ENCODE assay signal across 14 cellular contexts in genomic region chr21:45299864-45300785, GRCh38. TPM values are rescaled to one million over a fixed set of nuclear protein-coding genes. Genes with fewer than 3 reads are reported as not detected.
DNase-seq lines count a peak whose midpoint lies in the region; ATAC-seq and TF ChIP-seq lines count a peak whose summit lies in the region.
"Had no signal": no experiment of that assay in that cellular context is flagged by ENCODE, and none has a peak within 500 bp of the region (broad histone marks: within the 10 kb centered on the region; RNA-seq: fewer than 3 reads in every experiment).

No MANE protein-coding gene starts in this region.

- in situ Hi-C loops in KBM-7 (cut with MboI; ENCODE audit: low pct_unique_long_range_greater_than_20kb, low sequenced_read_pairs), result no loop called here

- H3K4me3 ChIP-seq in coronary artery (peak overlapping the region; percentile 57), mesodermal cell (ENCODE audit: extremely low read depth, insufficient read depth, low read length, poor library complexity, severe bottlenecking) (no peak overlapping the region), thoracic aorta (peak overlapping the region; percentile 31)
- H3K4me3 ChIP-seq: SK-N-MC had no signal

- DNase-seq in activated effector memory CD4-positive, alpha-beta T cell treated with anti-CD3 and anti-CD28 coated beads, Interleukin-2, amount 50 U/mL, for 16 hours, result peak; percentile 25
- DNase-seq in activated effector memory CD4-positive, alpha-beta T cell treated with Interleukin-2 at 50 U/mL for 16 hours, result no peak
- DNase-seq in coronary artery (ENCODE audit: low spot score), result no peak
- no peak for DNase-seq in thoracic aorta (ENCODE audit: low spot score)
- no peak for DNase-seq in C1 segment of cervical spinal cord (lab: John Stamatoyannopoulos, UW)
- no peak for DNase-seq in dermis blood vessel endothelial cell
- DNase-seq in KBM-7, result no peak
- DNase-seq: activated CD4-positive, alpha-beta T cell treated with anti-CD3 and anti-CD28 coated beads for 4 hours; activated gamma-delta T cell treated with Interleukin-2 at 50 U/mL for 16 hours; DND-41; NCI-H510A treated with DMSO at 0.1 percent for 48 hours; stimulated activated CD4-positive, alpha-beta T cell treated with anti-CD3 and anti-CD28 coated beads, Interleukin-15, amount 100 ng/mL, for 24 hours had no signal

- TF ChIP-seq CTCF in coronary artery (IDR thresholded peaks at IDR 0.05), result no peak
- no peak for TF ChIP-seq CTCF in thoracic aorta (IDR thresholded peaks at IDR 0.05)

- H3K36me3 ChIP-seq in mesodermal cell (ENCODE audit: control insufficient read depth, insufficient read depth, low read length) (peaks cover 3% of the 10 kb centered on the region), thoracic aorta (no peaks in the 10 kb centered on the region)

- ATAC-seq in thoracic aorta (ENCODE audit: insufficient number of reproducible peaks, low FRiP score, low read depth), result no peak

- H3K27ac ChIP-seq in coronary artery (peak overlapping the region; percentile 63 to 94), mesodermal cell (ENCODE audit: low read depth, low read length, severe bottlenecking) (peak overlapping the region; percentile 72), thoracic aorta (peak overlapping the region; percentile 50 to 71)
- H3K27ac ChIP-seq: SK-N-MC had no signal

- H3K27me3 ChIP-seq in thoracic aorta (replicated peaks; ENCODE audit: insufficient read depth), result no peaks in the 10 kb centered on the region

- whole genome bisulfite sequencing in mesodermal cell (ENCODE audit: insufficient coverage in 2 of 2), 2 experiments, result 90 to 96% methylated on average over 16 to 32 of the region's 34 CpGs

- H3K9me3 ChIP-seq in mesodermal cell (ENCODE audit: control insufficient read depth, low read length) (peaks cover 4% of the 10 kb centered on the region), thoracic aorta (no peaks in the 10 kb centered on the region)

- H3K4me1 ChIP-seq in mesodermal cell (ENCODE audit: control insufficient read depth, insufficient read depth, low read length, poor library complexity, severe bottlenecking) (peaks cover 51% of the 10 kb centered on the region), thoracic aorta (ENCODE audit: control insufficient read depth in 1 of 2, low read depth in 2 of 2) (peaks cover 7 to 23% of the 10 kb centered on the region in 2 donors)

RNA-seq across cellular contexts. Expression of gene POFUT2, which starts 12.4 kb away (rescaled TPM):
- 72.3 TPM for polyA plus RNA-seq in mesodermal cell (2013, experiment 1 of 2)
- polyA plus RNA-seq in mesodermal cell (2013, experiment 2 of 2), result 59.6 TPM
- total RNA-seq in thoracic aorta, result 10 to 100 TPM; 70.8 to 87.3 TPM
- 19.4 and 31.0 TPM in 2 replicates for total RNA-seq in dermis blood vessel endothelial cell
